ENCODE assay signal across 1 cellular context in genomic region chr4:143089291-143089690, GRCh38.
TF ChIP-seq lines count a peak whose summit lies in the region.

No MANE protein-coding gene starts in this region.

TF ChIP-seq in GM23338, 12 proteins besides CTCF, POLR2A, EP300 and RAD21 (continued from another document):
- TF ChIP-seq ZNF462 (CRISPR knock-in tag; IDR thresholded peaks at IDR 0.05) (no peak), POLR2AphosphoS5 (IDR thresholded peaks at IDR 0.05; ENCODE audit: low read depth) (no peak)
